In genomic region chr11:60482361-60482760, GRCh38 we compare ENCODE assay signal across 14 cellular contexts. TPM values are rescaled to one million over a fixed set of nuclear protein-coding genes. Genes with fewer than 3 reads are reported as not detected.
A peak's percentile ranks its signal among the peaks of the same experiment; 100 is the strongest.
DNase-seq lines count a peak whose midpoint lies in the region; ATAC-seq and TF ChIP-seq lines count a peak whose summit lies in the region.
"Had no signal": no experiment of that assay in that cellular context is flagged by ENCODE, and none has a peak within 500 bp of the region (broad histone marks: within the 10 kb centered on the region; RNA-seq: fewer than 3 reads in every experiment).

No MANE protein-coding gene starts in this region.

- no peaks in the 10 kb centered on the region for H3K9me3 Mint-ChIP-seq in naive thymus-derived CD4-positive, alpha-beta T cell
- no peaks in the 10 kb centered on the region for H3K9me3 Mint-ChIP-seq in activated T-helper 1 cell treated with anti-CD3 and anti-CD28 coated beads, Interleukin-12 subunit alpha, Interleukin-12 subunit beta, Interleukin-2, Interleukin-4 antibody, amounts not matched to agents 30 ng/mL and 10 ng/mL and 1 ng/mL, durations not matched to agents 14 hours and 24 hours and 36 hours
- no peaks in the 10 kb centered on the region for H3K9me3 Mint-ChIP-seq in Calu3 (ENCODE audit: low read depth, unreplicated experiment)
- H3K9me3 Mint-ChIP-seq: activated naive CD8-positive, alpha-beta T cell treated with anti-CD3 and anti-CD28 coated beads, Interleukin-2, amount 50 U/mL, for 24 hours had no signal

- H3K4me3 ChIP-seq in naive thymus-derived CD4-positive, alpha-beta T cell (ENCODE audit: low read length): no peak overlapping the region

- no peak overlapping the region for H3K27ac ChIP-seq in naive thymus-derived CD4-positive, alpha-beta T cell (ENCODE audit: low read depth, low read length)

- H3K9me3 ChIP-seq in naive thymus-derived CD4-positive, alpha-beta T cell (ENCODE audit: control insufficient read depth in 2 of 3, low read length in 3 of 3): no peaks in the 10 kb centered on the region

- no peak for TF ChIP-seq CTCF in Calu3 (IDR thresholded peaks at IDR 0.05; ENCODE audit: unreplicated experiment)

- no peak for DNase-seq in naive thymus-derived CD4-positive, alpha-beta T cell
- DNase-seq in NCI-H69 (lab: John Stamatoyannopoulos, UW) (no peak), Calu3 (no peak)
- no peak for DNase-seq in activated T-helper 1 cell treated with anti-CD3 and anti-CD28 coated beads, Interleukin-12 subunit alpha, Interleukin-12 subunit beta, Interleukin-2, Interleukin-4 antibody, amounts not matched to agents 30 ng/mL and 10 ng/mL and 1 ng/mL, durations not matched to agents 14 hours and 24 hours and 36 hours (ENCODE audit: low spot score)
- no peak for DNase-seq in activated effector memory CD4-positive, alpha-beta T cell treated with Interleukin-2 at 50 U/mL for 16 hours
- DNase-seq: activated CD8-positive, alpha-beta memory T cell treated with anti-CD3 and anti-CD28 coated beads, Interleukin-2, amount 10 ng/mL, durations not matched to agents 7 days and 5 days; activated naive CD8-positive, alpha-beta T cell treated with anti-CD3 and anti-CD28 coated beads, Interleukin-2, amount 50 U/mL, for 24 hours; erythroblast; trophoblast cell had no signal

- H3K36me3 Mint-ChIP-seq in naive thymus-derived CD4-positive, alpha-beta T cell: no peaks in the 10 kb centered on the region
- H3K36me3 Mint-ChIP-seq in activated T-helper 1 cell treated with anti-CD3 and anti-CD28 coated beads, Interleukin-12 subunit alpha, Interleukin-12 subunit beta, Interleukin-2, Interleukin-4 antibody, amounts not matched to agents 30 ng/mL and 10 ng/mL and 1 ng/mL, durations not matched to agents 14 hours and 24 hours and 36 hours (ENCODE audit: low read depth): no peaks in the 10 kb centered on the region
- H3K36me3 Mint-ChIP-seq in Calu3 (ENCODE audit: insufficient read depth, unreplicated experiment): no peaks in the 10 kb centered on the region
- H3K36me3 Mint-ChIP-seq: activated CD8-positive, alpha-beta memory T cell treated with anti-CD3 and anti-CD28 coated beads, Interleukin-2, amount 10 ng/mL, durations not matched to agents 7 days and 5 days had no signal

- H3K4me3 Mint-ChIP-seq in naive thymus-derived CD4-positive, alpha-beta T cell: peak overlapping the region in 1 of 10 donors; percentile 6
- no peak overlapping the region for H3K4me3 Mint-ChIP-seq in activated T-helper 1 cell treated with anti-CD3 and anti-CD28 coated beads, Interleukin-12 subunit alpha, Interleukin-12 subunit beta, Interleukin-2, Interleukin-4 antibody, amounts not matched to agents 30 ng/mL and 10 ng/mL and 1 ng/mL, durations not matched to agents 14 hours and 24 hours and 36 hours
- H3K4me3 Mint-ChIP-seq in Calu3 (ENCODE audit: low read depth, unreplicated experiment): no peak overlapping the region
- H3K4me3 Mint-ChIP-seq: activated CD8-positive, alpha-beta memory T cell treated with anti-CD3 and anti-CD28 coated beads, Interleukin-2, amount 10 ng/mL, durations not matched to agents 7 days and 5 days; activated naive CD8-positive, alpha-beta T cell treated with anti-CD3 and anti-CD28 coated beads, Interleukin-2, amount 50 U/mL, for 24 hours had no signal

- 0 out of 2 replicates have a peak, but pooled peaks have one; percentile 25 for TF ChIP-seq POLR2A in Raji (IDR thresholded peaks at IDR 0.05; ENCODE audit: insufficient read depth, low read depth, low read length)

- intact Hi-C loops in naive thymus-derived CD4-positive, alpha-beta T cell (cut with micrococcal nuclease): no loop called here
- intact Hi-C loops in activated T-helper 1 cell treated with anti-CD3 and anti-CD28 coated beads, Interleukin-12 subunit alpha, Interleukin-12 subunit beta, Interleukin-2, Interleukin-4 antibody, amounts not matched to agents 30 ng/mL and 10 ng/mL and 1 ng/mL, durations not matched to agents 14 hours and 24 hours and 36 hours (cut with micrococcal nuclease): no loop called here
- intact Hi-C loops in Calu3 (cut with micrococcal nuclease; ENCODE audit: unreplicated experiment): no loop called here

- H3K4me1 ChIP-seq in naive thymus-derived CD4-positive, alpha-beta T cell (ENCODE audit: control insufficient read depth in 2 of 2, insufficient read depth in 2 of 2, low read length in 2 of 2): no peaks in the 10 kb centered on the region

- H3K4me1 Mint-ChIP-seq in naive thymus-derived CD4-positive, alpha-beta T cell: peaks cover 0 to 8% (median 4%) of the 10 kb centered on the region in 7 donors
- no peaks in the 10 kb centered on the region for H3K4me1 Mint-ChIP-seq in activated T-helper 1 cell treated with anti-CD3 and anti-CD28 coated beads, Interleukin-12 subunit alpha, Interleukin-12 subunit beta, Interleukin-2, Interleukin-4 antibody, amounts not matched to agents 30 ng/mL and 10 ng/mL and 1 ng/mL, durations not matched to agents 14 hours and 24 hours and 36 hours (ENCODE audit: low read depth)
- H3K4me1 Mint-ChIP-seq in Calu3 (ENCODE audit: low read depth, unreplicated experiment): no peaks in the 10 kb centered on the region
- H3K4me1 Mint-ChIP-seq: activated CD8-positive, alpha-beta memory T cell treated with anti-CD3 and anti-CD28 coated beads, Interleukin-2, amount 10 ng/mL, durations not matched to agents 7 days and 5 days had no signal

- CTCF ChIA-PET in naive thymus-derived CD4-positive, alpha-beta T cell (lab: Charles Lee): no interaction called here
- CTCF ChIA-PET in Calu3 (lab: Charles Lee): no interaction called here

- no peaks in the 10 kb centered on the region for H3K27me3 ChIP-seq in naive thymus-derived CD4-positive, alpha-beta T cell (ENCODE audit: control insufficient read depth in 2 of 2, insufficient read depth in 2 of 2, low read length in 2 of 2)

- no TSS peak for BruUV-seq in Calu3 (replicated peaks; lab: Mats Ljungman, UMichigan)

- H3K27me3 Mint-ChIP-seq in naive thymus-derived CD4-positive, alpha-beta T cell: peaks cover 0 to 19% (median 9%) of the 10 kb centered on the region in 5 donors
- peaks cover 7% of the 10 kb centered on the region for H3K27me3 Mint-ChIP-seq in activated T-helper 1 cell treated with anti-CD3 and anti-CD28 coated beads, Interleukin-12 subunit alpha, Interleukin-12 subunit beta, Interleukin-2, Interleukin-4 antibody, amounts not matched to agents 30 ng/mL and 10 ng/mL and 1 ng/mL, durations not matched to agents 14 hours and 24 hours and 36 hours (ENCODE audit: insufficient read depth)
- peaks cover 20% of the 10 kb centered on the region for H3K27me3 Mint-ChIP-seq in Calu3 (ENCODE audit: unreplicated experiment)

- peak; percentile 51 for ATAC-seq in GM18867 (IDR thresholded peaks at IDR 0.05; ENCODE audit: unreplicated experiment)
- ATAC-seq in HG03432 (IDR thresholded peaks at IDR 0.05; ENCODE audit: unreplicated experiment): peak; percentile 43
- ATAC-seq in naive thymus-derived CD4-positive, alpha-beta T cell: peak; percentile 66
- ATAC-seq: activated CD8-positive, alpha-beta memory T cell treated with anti-CD3 and anti-CD28 coated beads, Interleukin-2, amount 10 ng/mL, durations not matched to agents 7 days and 5 days; activated naive CD8-positive, alpha-beta T cell treated with anti-CD3 and anti-CD28 coated beads, Interleukin-2, amount 50 U/mL, for 24 hours had no signal

- POLR2A ChIA-PET in naive thymus-derived CD4-positive, alpha-beta T cell (lab: Charles Lee): no interaction called here

- H3K27ac Mint-ChIP-seq in naive thymus-derived CD4-positive, alpha-beta T cell: no peak overlapping the region
- H3K27ac Mint-ChIP-seq in activated T-helper 1 cell treated with anti-CD3 and anti-CD28 coated beads, Interleukin-12 subunit alpha, Interleukin-12 subunit beta, Interleukin-2, Interleukin-4 antibody, amounts not matched to agents 30 ng/mL and 10 ng/mL and 1 ng/mL, durations not matched to agents 14 hours and 24 hours and 36 hours: no peak overlapping the region
- no peak overlapping the region for H3K27ac Mint-ChIP-seq in Calu3 (ENCODE audit: unreplicated experiment)
- H3K27ac Mint-ChIP-seq: activated CD8-positive, alpha-beta memory T cell treated with anti-CD3 and anti-CD28 coated beads, Interleukin-2, amount 10 ng/mL, durations not matched to agents 7 days and 5 days; activated naive CD8-positive, alpha-beta T cell treated with anti-CD3 and anti-CD28 coated beads, Interleukin-2, amount 50 U/mL, for 24 hours had no signal

- H3K36me3 ChIP-seq in naive thymus-derived CD4-positive, alpha-beta T cell (ENCODE audit: control insufficient read depth in 2 of 3, insufficient read depth in 3 of 3, low read length in 3 of 3): no peaks in the 10 kb centered on the region

RNA-seq across cellular contexts. Expression of gene MS4A12, which starts 10.2 kb away (rescaled TPM):
- not detected for total RNA-seq in naive thymus-derived CD4-positive, alpha-beta T cell
- polyA plus RNA-seq in naive thymus-derived CD4-positive, alpha-beta T cell: not detected
- not detected in 2 replicates for total RNA-seq in activated T-helper 1 cell treated with anti-CD3 and anti-CD28 coated beads, Interleukin-12 subunit alpha, Interleukin-12 subunit beta, Interleukin-2, Interleukin-4 antibody, amounts not matched to agents 30 ng/mL and 10 ng/mL and 1 ng/mL, durations not matched to agents 14 hours and 24 hours and 36 hours
- total RNA-seq in Calu3 (2022): not detected in 2 replicates
- total RNA-seq: activated CD8-positive, alpha-beta memory T cell treated with anti-CD3 and anti-CD28 coated beads, Interleukin-2, amount 10 ng/mL, durations not matched to agents 7 days and 5 days; lung microvascular endothelial cell; osteocyte had no signal

RNA-seq across cellular contexts. Expression of gene MS4A1, which starts 26.7 kb away (rescaled TPM):
- 10 to 100 TPM in 1 of 5 experiments, 1 to 10 TPM in 3, not detected in 1; 1.4 to 22.1 (median 1.6) TPM for total RNA-seq in naive thymus-derived CD4-positive, alpha-beta T cell
- 1 to 10 TPM in 1 of 2 donors, under 1 TPM in 1; 0.92 to 1.2 TPM for polyA plus RNA-seq in naive thymus-derived CD4-positive, alpha-beta T cell
- total RNA-seq in activated T-helper 1 cell treated with anti-CD3 and anti-CD28 coated beads, Interleukin-12 subunit alpha, Interleukin-12 subunit beta, Interleukin-2, Interleukin-4 antibody, amounts not matched to agents 30 ng/mL and 10 ng/mL and 1 ng/mL, durations not matched to agents 14 hours and 24 hours and 36 hours: not detected in 2 replicates
- total RNA-seq in Calu3 (2022): not detected in 2 replicates
- total RNA-seq: activated CD8-positive, alpha-beta memory T cell treated with anti-CD3 and anti-CD28 coated beads, Interleukin-2, amount 10 ng/mL, durations not matched to agents 7 days and 5 days; lung microvascular endothelial cell; osteocyte had no signal

RNA-seq across cellular contexts. Expression of gene MS4A13, which starts 32.8 kb away (rescaled TPM):
- not detected for total RNA-seq in naive thymus-derived CD4-positive, alpha-beta T cell
- not detected for polyA plus RNA-seq in naive thymus-derived CD4-positive, alpha-beta T cell
- total RNA-seq in activated T-helper 1 cell treated with anti-CD3 and anti-CD28 coated beads, Interleukin-12 subunit alpha, Interleukin-12 subunit beta, Interleukin-2, Interleukin-4 antibody, amounts not matched to agents 30 ng/mL and 10 ng/mL and 1 ng/mL, durations not matched to agents 14 hours and 24 hours and 36 hours: not detected in 2 replicates
- total RNA-seq in Calu3 (2022): not detected in 2 replicates
- total RNA-seq: activated CD8-positive, alpha-beta memory T cell treated with anti-CD3 and anti-CD28 coated beads, Interleukin-2, amount 10 ng/mL, durations not matched to agents 7 days and 5 days; lung microvascular endothelial cell; osteocyte had no signal

RNA-seq across cellular contexts. Expression of gene MS4A5, which starts 53.0 kb away (rescaled TPM):
- not detected for total RNA-seq in naive thymus-derived CD4-positive, alpha-beta T cell
- polyA plus RNA-seq in naive thymus-derived CD4-positive, alpha-beta T cell: not detected
- total RNA-seq in activated T-helper 1 cell treated with anti-CD3 and anti-CD28 coated beads, Interleukin-12 subunit alpha, Interleukin-12 subunit beta, Interleukin-2, Interleukin-4 antibody, amounts not matched to agents 30 ng/mL and 10 ng/mL and 1 ng/mL, durations not matched to agents 14 hours and 24 hours and 36 hours: not detected in 2 replicates
- total RNA-seq in Calu3 (2022): not detected in 2 replicates
- total RNA-seq: activated CD8-positive, alpha-beta memory T cell treated with anti-CD3 and anti-CD28 coated beads, Interleukin-2, amount 10 ng/mL, durations not matched to agents 7 days and 5 days; lung microvascular endothelial cell; osteocyte had no signal
